In genomic region chr1:61121631-61122030, GRCh38 we compare ENCODE assay signal across 18 cellular contexts. TPM values are rescaled to one million over a fixed set of nuclear protein-coding genes. Genes with fewer than 3 reads are reported as not detected.
DNase-seq lines count a peak whose midpoint lies in the region; ATAC-seq and TF ChIP-seq lines count a peak whose summit lies in the region.
"Had no signal": no experiment of that assay in that cellular context is flagged by ENCODE, and none has a peak within 500 bp of the region (broad histone marks: within the 10 kb centered on the region; RNA-seq: fewer than 3 reads in every experiment).

No MANE protein-coding gene starts in this region.

- no peaks in the 10 kb centered on the region for H3K27me3 ChIP-seq in right atrium auricular region
- H3K27me3 ChIP-seq in prostate gland (replicated peaks; ENCODE audit: insufficient read depth): no peaks in the 10 kb centered on the region
- H3K27me3 ChIP-seq: neutrophil, uterus had no signal

- no peak overlapping the region for H3K4me3 Mint-ChIP-seq in CD14-positive monocyte
- H3K4me3 Mint-ChIP-seq: activated CD4-positive, alpha-beta memory T cell treated with anti-CD3 and anti-CD28 coated beads for 36 hours; activated T-cell treated with anti-CD3 and anti-CD28 coated beads, Interleukin-2, amount 50 U/mL, for 72 hours; stimulated activated naive B cell treated with anti-CD40 and anti-IgM and Interleukin-4, amounts not matched to agents 10 μg/mL and 1 μg/mL and 100 μg/mL, for 72 hours had no signal

- TF ChIP-seq CTCF in right atrium auricular region (IDR thresholded peaks at IDR 0.05): no peak
- TF ChIP-seq CTCF in fibroblast of pulmonary artery (IDR thresholded peaks at IDR 0.05; ENCODE audit: low read length, missing control alignments): no peak
- TF ChIP-seq CTCF in prostate gland (IDR thresholded peaks at IDR 0.05): no peak
- TF ChIP-seq CTCF in CD14-positive monocyte (IDR thresholded peaks at IDR 0.05): no peak

- H3K27ac ChIP-seq in right atrium auricular region (peak overlapping the region; percentile 66 to 81), prostate gland (peak overlapping the region; percentile 12 to 45)
- H3K27ac ChIP-seq: neutrophil had no signal

- H3K27ac Mint-ChIP-seq in CD14-positive monocyte: peak overlapping the region in 1 of 7 donors; percentile 47
- H3K27ac Mint-ChIP-seq: activated CD4-positive, alpha-beta memory T cell treated with anti-CD3 and anti-CD28 coated beads for 36 hours; activated T-cell treated with anti-CD3 and anti-CD28 coated beads, Interleukin-2, amount 50 U/mL, for 72 hours; stimulated activated naive B cell treated with anti-CD40 and anti-IgM and Interleukin-4, amounts not matched to agents 10 μg/mL and 1 μg/mL and 100 μg/mL, for 72 hours had no signal

- H3K4me1 Mint-ChIP-seq in CD14-positive monocyte: peaks cover 11% of the 10 kb centered on the region
- H3K4me1 Mint-ChIP-seq: stimulated activated naive B cell treated with anti-CD40 and anti-IgM and Interleukin-4, amounts not matched to agents 10 μg/mL and 1 μg/mL and 100 μg/mL, for 72 hours had no signal

- in situ Hi-C loops in G401 (cut with HindIII; ENCODE audit: low sequenced_read_pairs): no loop called here

- TF ChIP-seq POLR2A in prostate gland (IDR thresholded peaks at IDR 0.05): no peak

- H3K36me3 Mint-ChIP-seq in CD14-positive monocyte: no peaks in the 10 kb centered on the region
- H3K36me3 Mint-ChIP-seq: activated CD4-positive, alpha-beta memory T cell treated with anti-CD3 and anti-CD28 coated beads for 36 hours; stimulated activated naive B cell treated with anti-CD40 and anti-IgM and Interleukin-4, amounts not matched to agents 10 μg/mL and 1 μg/mL and 100 μg/mL, for 72 hours had no signal

- H3K4me3 ChIP-seq in right atrium auricular region: no peak overlapping the region
- H3K4me3 ChIP-seq in fibroblast of pulmonary artery (replicated peaks; ENCODE audit: low read depth, low read length): no peak overlapping the region
- H3K4me3 ChIP-seq in prostate gland: no peak overlapping the region
- H3K4me3 ChIP-seq: uterus had no signal

- no peak for ATAC-seq in left cardiac atrium
- ATAC-seq: activated T-cell treated with anti-CD3 and anti-CD28 coated beads, Interleukin-2, amount 50 U/mL, for 72 hours; stimulated activated naive B cell treated with anti-CD40 and anti-IgM and Interleukin-4, amounts not matched to agents 10 μg/mL and 1 μg/mL and 100 μg/mL, for 72 hours had no signal

- peaks cover 0 to 78% of the 10 kb centered on the region in 2 donors for H3K4me1 ChIP-seq in right atrium auricular region
- H3K4me1 ChIP-seq in prostate gland (replicated peaks): peaks cover 49% of the 10 kb centered on the region

- DNase-seq in right atrium auricular region (ENCODE audit: low spot score) (no peak), left cardiac atrium (no peak), fibroblast of pulmonary artery (ENCODE audit: low read depth) (peak; percentile 52), prostate gland (ENCODE audit: low spot score) (no peak), C1 segment of cervical spinal cord (lab: John Stamatoyannopoulos, UW) (no peak), CD14-positive monocyte (ENCODE audit: low spot score) (no peak), G401 (ENCODE audit: low spot score) (no peak), AML-193 (lab: John Stamatoyannopoulos, UW) (no peak)
- DNase-seq: activated CD4-positive, alpha-beta memory T cell treated with anti-CD3 and anti-CD28 coated beads for 36 hours; activated T-cell treated with anti-CD3 and anti-CD28 coated beads, Interleukin-2, amount 50 U/mL, for 72 hours; IMR-90; MV-4-11; NCI-H2081; NCI-H510A treated with DMSO at 0.1 percent for 48 hours; stimulated activated naive B cell treated with anti-CD40 and anti-IgM and Interleukin-4, amounts not matched to agents 10 μg/mL and 1 μg/mL and 100 μg/mL, for 72 hours; SW 1271 had no signal

- intact Hi-C loops in left cardiac atrium (cut with DNase I) (no loop called here), prostate gland (cut with DNase I) (no loop called here), CD14-positive monocyte (cut with micrococcal nuclease) (no loop called here)

- no peaks in the 10 kb centered on the region for H3K36me3 ChIP-seq in right atrium auricular region
- no peaks in the 10 kb centered on the region for H3K36me3 ChIP-seq in prostate gland
- H3K36me3 ChIP-seq: neutrophil, uterus had no signal

- no peaks in the 10 kb centered on the region for H3K9me3 Mint-ChIP-seq in CD14-positive monocyte
- H3K9me3 Mint-ChIP-seq: activated CD4-positive, alpha-beta memory T cell treated with anti-CD3 and anti-CD28 coated beads for 36 hours; activated T-cell treated with anti-CD3 and anti-CD28 coated beads, Interleukin-2, amount 50 U/mL, for 72 hours; stimulated activated naive B cell treated with anti-CD40 and anti-IgM and Interleukin-4, amounts not matched to agents 10 μg/mL and 1 μg/mL and 100 μg/mL, for 72 hours had no signal

- H3K9me3 ChIP-seq in right atrium auricular region (no peaks in the 10 kb centered on the region), prostate gland (no peaks in the 10 kb centered on the region)
- H3K9me3 ChIP-seq: neutrophil, uterus had no signal

- H3K27me3 Mint-ChIP-seq in CD14-positive monocyte (ENCODE audit: low read depth in 3 of 3): no peaks in the 10 kb centered on the region
- H3K27me3 Mint-ChIP-seq: activated CD4-positive, alpha-beta memory T cell treated with anti-CD3 and anti-CD28 coated beads for 36 hours; stimulated activated naive B cell treated with anti-CD40 and anti-IgM and Interleukin-4, amounts not matched to agents 10 μg/mL and 1 μg/mL and 100 μg/mL, for 72 hours had no signal

RNA-seq across cellular contexts. Expression of gene NFIA, which starts 39.3 kb away (rescaled TPM):
- 10 to 100 TPM; 75.3 to 81.3 TPM for total RNA-seq in right atrium auricular region
- total RNA-seq in left cardiac atrium: 10 to 100 TPM; 94.1 to 97.8 TPM
- total RNA-seq in prostate gland: 10 to 100 TPM; 61.4 to 86.3 TPM
- polyA plus RNA-seq in CD14-positive monocyte: 1 to 10 TPM; 1.4 to 5.3 TPM
- total RNA-seq in G401 (2014; rRNA removed; shearing (Covaris generic)): 0.37 and 0.47 TPM in 2 replicates

Comparison
In these comparisons a context has a peak if more than half of its experiments do, and no peak if none do; other contexts are left out.
1. RNA of gene NFIA, which starts 39.3 kb away (total RNA-seq): 94.1 to 97.8 TPM in left cardiac atrium, 61.4 to 86.3 TPM in prostate gland and 75.3 to 81.3 TPM in right atrium auricular region; 0.37 to 0.47 TPM in G401; every median in the first group is over 10 times any median in the second.